ENCODE assay signal across 8 cellular contexts in the genomic region with DNA sequence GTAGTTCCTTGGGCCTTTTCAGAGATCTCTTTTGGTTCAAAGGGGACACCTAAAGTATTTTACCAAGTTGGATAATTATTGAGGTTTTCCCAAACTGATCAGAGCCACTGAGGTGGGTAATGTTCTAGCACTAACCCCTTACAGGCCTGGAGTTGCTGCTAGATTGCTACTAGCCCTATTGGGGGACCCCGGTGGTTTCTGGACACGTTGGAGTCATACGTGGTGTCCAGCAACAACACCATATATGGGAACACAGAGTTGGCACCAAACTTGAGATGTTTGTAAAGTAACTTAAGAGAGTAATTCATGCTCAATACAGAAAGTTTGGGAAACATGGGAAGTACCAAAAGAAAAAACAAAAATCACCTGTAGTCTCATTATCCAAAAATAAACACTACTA. TPM values are rescaled to one million over a fixed set of nuclear protein-coding genes. Genes with fewer than 3 reads are reported as not detected.
A peak's percentile ranks its signal among the peaks of the same experiment; 100 is the strongest.
DNase-seq lines count a peak whose midpoint lies in the region; ATAC-seq lines count a peak whose summit lies in the region.

No MANE protein-coding gene starts in this region.

- H3K4me1 ChIP-seq in skeletal muscle tissue (ENCODE audit: control insufficient read depth in 3 of 3, insufficient read depth in 3 of 3, low read length in 3 of 3): peaks cover 11 to 15% (median 11%) of the 10 kb centered on the region in 3 donors

- H3K36me3 ChIP-seq in skeletal muscle tissue (ENCODE audit: control insufficient read depth in 3 of 3, insufficient read depth in 3 of 3, low read length in 3 of 3): no peaks in the 10 kb centered on the region

- peak overlapping the region; percentile 94 for H3K4me3 Mint-ChIP-seq in T-helper 2 cell treated with Interferon-gamma antibody and Interleukin-4, amounts not matched to agents 5 μg/mL and 100 μg/mL, for 36 hours
- H3K4me3 Mint-ChIP-seq in activated naive CD8-positive, alpha-beta T cell: peak overlapping the region; percentile 92

- H3K9me3 Mint-ChIP-seq in T-helper 2 cell treated with Interferon-gamma antibody and Interleukin-4, amounts not matched to agents 5 μg/mL and 100 μg/mL, for 36 hours: no peaks in the 10 kb centered on the region
- H3K9me3 Mint-ChIP-seq in activated naive CD8-positive, alpha-beta T cell (ENCODE audit: low read depth): no peaks in the 10 kb centered on the region

- no peaks in the 10 kb centered on the region for H3K9me3 ChIP-seq in skeletal muscle tissue (ENCODE audit: control insufficient read depth in 3 of 3, low read length in 3 of 3)

- H3K36me3 Mint-ChIP-seq in T-helper 2 cell treated with Interferon-gamma antibody and Interleukin-4, amounts not matched to agents 5 μg/mL and 100 μg/mL, for 36 hours (ENCODE audit: low read depth): no peaks in the 10 kb centered on the region
- H3K36me3 Mint-ChIP-seq in activated naive CD8-positive, alpha-beta T cell: no peaks in the 10 kb centered on the region

- ATAC-seq in HG02970 (IDR thresholded peaks at IDR 0.05; ENCODE audit: low FRiP score, unreplicated experiment): no peak
- no peak for ATAC-seq in GM19463 (IDR thresholded peaks at IDR 0.05; ENCODE audit: unreplicated experiment)
- ATAC-seq in GM18858 (IDR thresholded peaks at IDR 0.05; ENCODE audit: unreplicated experiment): no peak

- H3K27me3 Mint-ChIP-seq in T-helper 2 cell treated with Interferon-gamma antibody and Interleukin-4, amounts not matched to agents 5 μg/mL and 100 μg/mL, for 36 hours (ENCODE audit: low read depth): peaks cover 2% of the 10 kb centered on the region
- H3K27me3 Mint-ChIP-seq in activated naive CD8-positive, alpha-beta T cell: no peaks in the 10 kb centered on the region

- DNase-seq in T-helper 2 cell treated with Interferon-gamma antibody and Interleukin-4, amounts not matched to agents 5 μg/mL and 100 μg/mL, for 36 hours (ENCODE audit: low spot score): no peak
- no peak for DNase-seq in T-helper 2 cell

- H3K4me1 Mint-ChIP-seq in T-helper 2 cell treated with Interferon-gamma antibody and Interleukin-4, amounts not matched to agents 5 μg/mL and 100 μg/mL, for 36 hours (ENCODE audit: low read depth): peaks cover 19% of the 10 kb centered on the region
- peaks cover 13% of the 10 kb centered on the region for H3K4me1 Mint-ChIP-seq in activated naive CD8-positive, alpha-beta T cell (ENCODE audit: low read depth)

- H3K4me3 ChIP-seq in iPS-11a (ENCODE audit: low read depth, low read length): peak overlapping the region; percentile 95
- H3K4me3 ChIP-seq in skeletal muscle tissue (ENCODE audit: low read length in 3 of 3): peak overlapping the region; percentile 88 to 95 (median 90)

- peak overlapping the region; percentile 95 for H3K27ac ChIP-seq in skeletal muscle tissue (ENCODE audit: low read depth, low read length)

- peak overlapping the region; percentile 77 to 98 (median 85) for H3K9ac ChIP-seq in skeletal muscle tissue (ENCODE audit: low read depth in 1 of 3, low read length in 3 of 3)

- H3K27me3 ChIP-seq in skeletal muscle tissue (ENCODE audit: control insufficient read depth in 3 of 3, insufficient read depth in 3 of 3, low read length in 3 of 3): no peaks in the 10 kb centered on the region

- peak overlapping the region; percentile 94 for H3K27ac Mint-ChIP-seq in T-helper 2 cell treated with Interferon-gamma antibody and Interleukin-4, amounts not matched to agents 5 μg/mL and 100 μg/mL, for 36 hours
- peak overlapping the region; percentile 78 for H3K27ac Mint-ChIP-seq in activated naive CD8-positive, alpha-beta T cell

RNA-seq across cellular contexts. Expression of a gene that starts 0.6 kb away (rescaled TPM):
- 2.1 TPM for total RNA-seq in skeletal muscle tissue

RNA-seq across cellular contexts. Expression of a gene that starts 0.7 kb away (rescaled TPM):
- total RNA-seq in skeletal muscle tissue: 5.2 TPM
